ENCODE assay signal across 40 cellular contexts in the genomic region with DNA sequence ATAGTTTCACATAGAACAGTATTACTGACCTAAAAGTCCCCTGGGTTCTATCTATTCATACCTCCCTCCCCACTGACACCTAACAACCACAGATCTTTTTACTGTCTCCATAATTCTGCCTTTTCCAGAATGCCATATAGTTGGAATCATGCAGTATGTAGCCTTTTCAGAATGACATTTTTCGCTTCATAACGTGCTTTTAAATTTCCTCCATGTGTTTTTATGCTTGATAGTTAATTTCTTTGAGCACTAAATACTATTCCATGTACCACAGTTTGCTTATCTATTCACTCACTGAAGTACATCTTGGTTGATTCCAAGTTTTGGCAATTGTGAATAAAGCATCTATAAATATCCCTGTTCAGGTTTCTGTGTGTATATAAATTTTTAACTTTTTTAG.
"Had no signal": no experiment of that assay in that cellular context is flagged by ENCODE, and none has a peak within 500 bp of the region (broad histone marks: within the 10 kb centered on the region; RNA-seq: fewer than 3 reads in every experiment).

No MANE protein-coding gene starts in this region.

- H3K4me1 ChIP-seq: adrenal gland, ascending aorta, body of pancreas, breast epithelium had no signal

- H3K9me3 ChIP-seq: adrenal gland, ascending aorta, body of pancreas had no signal

- H3K36me3 ChIP-seq: adrenal gland, ascending aorta, brain microvascular endothelial cell, breast epithelium, cardiac muscle cell had no signal

- H3K27ac ChIP-seq: adrenal gland, ascending aorta, body of pancreas, brain microvascular endothelial cell, breast epithelium, cardiac muscle cell had no signal

- DNase-seq: activated effector memory CD4-positive, alpha-beta T cell treated with anti-CD3 and anti-CD28 coated beads, Interleukin-2, amount 50 U/mL, for 16 hours; activated effector memory CD4-positive, alpha-beta T cell treated with Interleukin-2 at 50 U/mL for 16 hours; activated gamma-delta T cell; activated gamma-delta T cell treated with Interleukin-2 at 50 U/mL for 16 hours; activated naive CD4-positive, alpha-beta T cell; activated naive CD4-positive, alpha-beta T cell treated with anti-CD3 and anti-CD28 coated beads for 36 hours; activated naive CD4-positive, alpha-beta T cell treated with anti-CD3 and anti-CD28 coated beads, Interleukin-2, amount 10 ng/mL, durations not matched to agents 7 days and 5 days; activated naive CD4-positive, alpha-beta T cell treated with anti-CD3 and anti-CD28 coated beads, Interleukin-2, amount 50 U/mL, for 16 hours; activated naive CD4-positive, alpha-beta T cell treated with Interleukin-2 at 50 U/mL for 16 hours; activated naive CD8-positive, alpha-beta T cell treated with anti-CD3 and anti-CD28 coated beads for 36 hours; activated naive CD8-positive, alpha-beta T cell treated with anti-CD3 and anti-CD28 coated beads, Interleukin-2, amount 10 ng/mL, durations not matched to agents 7 days and 5 days; activated naive CD8-positive, alpha-beta T cell treated with anti-CD3 and anti-CD28 coated beads, Interleukin-2, amount 50 U/mL, for 24 hours; activated T-cell treated with anti-CD3 and anti-CD28 coated beads, Interleukin-2, amount 50 U/mL, for 1 hour; activated T-cell treated with anti-CD3 and anti-CD28 coated beads, Interleukin-2, amount 50 U/mL, for 24 hours; activated T-cell treated with anti-CD3 and anti-CD28 coated beads, Interleukin-2, amount 50 U/mL, for 4 hours; activated T-cell treated with anti-CD3 and anti-CD28 coated beads, Interleukin-2, amount 50 U/mL, for 48 hours; activated T-cell treated with anti-CD3 and anti-CD28 coated beads, Interleukin-2, amount 50 U/mL, for 72 hours; adrenal gland; amniotic stem cell; amygdala; anterior cingulate cortex; aorta; body of pancreas; brain microvascular endothelial cell; caudate nucleus; central memory CD4-positive, alpha-beta T cell; cerebellar nuclear complex had no signal

- H3K4me3 ChIP-seq: adrenal gland, ascending aorta, body of pancreas, breast epithelium, cardiac muscle cell had no signal

- H3K9me3 Mint-ChIP-seq: activated naive CD4-positive, alpha-beta T cell treated with anti-CD3 and anti-CD28 coated beads, Interleukin-2, amount 10 ng/mL, durations not matched to agents 7 days and 5 days; activated naive CD4-positive, alpha-beta T cell treated with anti-CD3 and anti-CD28 coated beads, Interleukin-2, amount 50 U/mL, for 24 hours; activated naive CD8-positive, alpha-beta T cell treated with anti-CD3 and anti-CD28 coated beads, Interleukin-2, amount 10 ng/mL, durations not matched to agents 7 days and 5 days; activated naive CD8-positive, alpha-beta T cell treated with anti-CD3 and anti-CD28 coated beads, Interleukin-2, amount 50 U/mL, for 24 hours; activated T-cell treated with anti-CD3 and anti-CD28 coated beads, Interleukin-2, amount 50 U/mL, for 4 hours; activated T-cell treated with anti-CD3 and anti-CD28 coated beads, Interleukin-2, amount 50 U/mL, for 72 hours; activated T-helper 1 cell treated with anti-CD3 and anti-CD28 coated beads, Interleukin-12 subunit alpha, Interleukin-12 subunit beta, Interleukin-2, Interleukin-4 antibody, amounts not matched to agents 30 ng/mL and 10 ng/mL and 1 ng/mL, durations not matched to agents 14 hours and 24 hours and 36 hours; activated T-helper 17 cell treated with anti-CD3 and anti-CD28 coated beads, Interleukin-2, amount 50 U/mL, for 72 hours; activated T-helper 2 cell treated with anti-CD3 and anti-CD28 coated beads, Interferon-gamma antibody, Interleukin-2, Interleukin-4, amounts not matched to agents 10 μg/mL and 5 μg/mL and 100 μg/mL, durations not matched to agents 14 hours and 24 hours and 36 hours; brain; central memory CD8-positive, alpha-beta T cell had no signal

- H3K27me3 ChIP-seq: adrenal gland, ascending aorta, body of pancreas, brain microvascular endothelial cell, breast epithelium, cardiac muscle cell had no signal

- H3K36me3 Mint-ChIP-seq: activated naive CD4-positive, alpha-beta T cell treated with anti-CD3 and anti-CD28 coated beads, Interleukin-2, amount 10 ng/mL, durations not matched to agents 7 days and 5 days; activated naive CD4-positive, alpha-beta T cell treated with anti-CD3 and anti-CD28 coated beads, Interleukin-2, amount 50 U/mL, for 24 hours; activated naive CD4-positive, alpha-beta T cell treated with anti-CD3 and anti-CD28 coated beads, Interleukin-2, amount 50 U/mL, for 72 hours; activated naive CD8-positive, alpha-beta T cell; activated naive CD8-positive, alpha-beta T cell treated with anti-CD3 and anti-CD28 coated beads for 36 hours; activated naive CD8-positive, alpha-beta T cell treated with anti-CD3 and anti-CD28 coated beads, Interleukin-2, amount 10 ng/mL, durations not matched to agents 7 days and 5 days; brain had no signal

- FAIRE-seq: astrocyte, bronchial epithelial cell had no signal

- ATAC-seq: activated naive CD4-positive, alpha-beta T cell treated with anti-CD3 and anti-CD28 coated beads, Interleukin-2, amount 50 U/mL, for 72 hours; activated naive CD8-positive, alpha-beta T cell treated with anti-CD3 and anti-CD28 coated beads, Interleukin-2, amount 50 U/mL, for 24 hours; activated T-cell treated with anti-CD3 and anti-CD28 coated beads, Interleukin-2, amount 50 U/mL, for 4 hours; activated T-cell treated with anti-CD3 and anti-CD28 coated beads, Interleukin-2, amount 50 U/mL, for 72 hours; activated T-helper 17 cell treated with anti-CD3 and anti-CD28 coated beads, Interleukin-2, amount 50 U/mL, for 72 hours; body of pancreas had no signal

- H3K27me3 Mint-ChIP-seq: activated naive CD4-positive, alpha-beta T cell treated with anti-CD3 and anti-CD28 coated beads, Interleukin-2, amount 10 ng/mL, durations not matched to agents 7 days and 5 days; activated naive CD4-positive, alpha-beta T cell treated with anti-CD3 and anti-CD28 coated beads, Interleukin-2, amount 50 U/mL, for 24 hours; activated naive CD8-positive, alpha-beta T cell; activated naive CD8-positive, alpha-beta T cell treated with anti-CD3 and anti-CD28 coated beads for 36 hours; activated naive CD8-positive, alpha-beta T cell treated with anti-CD3 and anti-CD28 coated beads, Interleukin-2, amount 10 ng/mL, durations not matched to agents 7 days and 5 days; activated naive CD8-positive, alpha-beta T cell treated with anti-CD3 and anti-CD28 coated beads, Interleukin-2, amount 50 U/mL, for 24 hours; activated T-cell treated with anti-CD3 and anti-CD28 coated beads, Interleukin-2, amount 50 U/mL, for 24 hours; activated T-helper 17 cell treated with anti-CD3 and anti-CD28 coated beads, Interleukin-2, amount 50 U/mL, for 72 hours; central memory CD8-positive, alpha-beta T cell had no signal

- H3K27ac Mint-ChIP-seq: activated naive CD4-positive, alpha-beta T cell treated with anti-CD3 and anti-CD28 coated beads for 36 hours; activated naive CD4-positive, alpha-beta T cell treated with anti-CD3 and anti-CD28 coated beads, Interleukin-2, amount 10 ng/mL, durations not matched to agents 7 days and 5 days; activated naive CD4-positive, alpha-beta T cell treated with anti-CD3 and anti-CD28 coated beads, Interleukin-2, amount 50 U/mL, for 24 hours; activated naive CD4-positive, alpha-beta T cell treated with anti-CD3 and anti-CD28 coated beads, Interleukin-2, amount 50 U/mL, for 72 hours; activated naive CD8-positive, alpha-beta T cell; activated naive CD8-positive, alpha-beta T cell treated with anti-CD3 and anti-CD28 coated beads for 36 hours; activated naive CD8-positive, alpha-beta T cell treated with anti-CD3 and anti-CD28 coated beads, Interleukin-2, amount 10 ng/mL, durations not matched to agents 7 days and 5 days; activated naive CD8-positive, alpha-beta T cell treated with anti-CD3 and anti-CD28 coated beads, Interleukin-2, amount 50 U/mL, for 24 hours; activated T-cell treated with anti-CD3 and anti-CD28 coated beads, Interleukin-2, amount 50 U/mL, for 24 hours; activated T-cell treated with anti-CD3 and anti-CD28 coated beads, Interleukin-2, amount 50 U/mL, for 72 hours; activated T-helper 1 cell treated with anti-CD3 and anti-CD28 coated beads, Interleukin-12 subunit alpha, Interleukin-12 subunit beta, Interleukin-2, Interleukin-4 antibody, amounts not matched to agents 30 ng/mL and 10 ng/mL and 1 ng/mL, durations not matched to agents 14 hours and 24 hours and 36 hours; activated T-helper 17 cell treated with anti-CD3 and anti-CD28 coated beads, Interleukin-2, amount 50 U/mL, for 72 hours; activated T-helper 2 cell treated with anti-CD3 and anti-CD28 coated beads, Interferon-gamma antibody, Interleukin-2, Interleukin-4, amounts not matched to agents 10 μg/mL and 5 μg/mL and 100 μg/mL, durations not matched to agents 14 hours and 24 hours and 36 hours; brain had no signal

- H3K4me1 Mint-ChIP-seq: activated naive CD4-positive, alpha-beta T cell treated with anti-CD3 and anti-CD28 coated beads, Interleukin-2, amount 10 ng/mL, durations not matched to agents 7 days and 5 days; activated naive CD4-positive, alpha-beta T cell treated with anti-CD3 and anti-CD28 coated beads, Interleukin-2, amount 50 U/mL, for 24 hours; activated naive CD8-positive, alpha-beta T cell treated with anti-CD3 and anti-CD28 coated beads for 36 hours; activated naive CD8-positive, alpha-beta T cell treated with anti-CD3 and anti-CD28 coated beads, Interleukin-2, amount 10 ng/mL, durations not matched to agents 7 days and 5 days; activated naive CD8-positive, alpha-beta T cell treated with anti-CD3 and anti-CD28 coated beads, Interleukin-2, amount 50 U/mL, for 24 hours; activated T-helper 17 cell treated with anti-CD3 and anti-CD28 coated beads, Interleukin-2, amount 50 U/mL, for 72 hours; brain; central memory CD8-positive, alpha-beta T cell had no signal

- H3K4me3 Mint-ChIP-seq: activated naive CD4-positive, alpha-beta T cell treated with anti-CD3 and anti-CD28 coated beads for 36 hours; activated naive CD4-positive, alpha-beta T cell treated with anti-CD3 and anti-CD28 coated beads, Interleukin-2, amount 10 ng/mL, durations not matched to agents 7 days and 5 days; activated naive CD4-positive, alpha-beta T cell treated with anti-CD3 and anti-CD28 coated beads, Interleukin-2, amount 50 U/mL, for 24 hours; activated naive CD8-positive, alpha-beta T cell; activated naive CD8-positive, alpha-beta T cell treated with anti-CD3 and anti-CD28 coated beads for 36 hours; activated naive CD8-positive, alpha-beta T cell treated with anti-CD3 and anti-CD28 coated beads, Interleukin-2, amount 10 ng/mL, durations not matched to agents 7 days and 5 days; activated naive CD8-positive, alpha-beta T cell treated with anti-CD3 and anti-CD28 coated beads, Interleukin-2, amount 50 U/mL, for 24 hours; activated T-cell treated with anti-CD3 and anti-CD28 coated beads, Interleukin-2, amount 50 U/mL, for 24 hours; activated T-cell treated with anti-CD3 and anti-CD28 coated beads, Interleukin-2, amount 50 U/mL, for 4 hours; activated T-cell treated with anti-CD3 and anti-CD28 coated beads, Interleukin-2, amount 50 U/mL, for 72 hours; activated T-helper 1 cell treated with anti-CD3 and anti-CD28 coated beads, Interleukin-12 subunit alpha, Interleukin-12 subunit beta, Interleukin-2, Interleukin-4 antibody, amounts not matched to agents 30 ng/mL and 10 ng/mL and 1 ng/mL, durations not matched to agents 14 hours and 24 hours and 36 hours; activated T-helper 17 cell treated with anti-CD3 and anti-CD28 coated beads, Interleukin-2, amount 50 U/mL, for 72 hours; brain; central memory CD8-positive, alpha-beta T cell had no signal
